ENCODE assay signal across 1 cellular context in genomic region chr12:125186471-125187147, GRCh38.
TF ChIP-seq lines count a peak whose summit lies in the region.

No MANE protein-coding gene starts in this region.

TF ChIP-seq in IMR-90, 13 proteins besides CTCF, POLR2A, EP300 and RAD21 (continued from another document):
- no peak for TF ChIP-seq ELK1 (IDR thresholded peaks at IDR 0.05; ENCODE audit: borderline replicate concordance, low read depth, low read length)
- TF ChIP-seq RCOR1 (IDR thresholded peaks at IDR 0.05; ENCODE audit: insufficient replicate concordance, low read length) = no peak
- TF ChIP-seq SMC3 (IDR thresholded peaks at IDR 0.05; ENCODE audit: low read depth, low read length) = no peak
- TF ChIP-seq MAFK (IDR thresholded peaks at IDR 0.05; ENCODE audit: low read depth, low read length) = no peak
- no peak for TF ChIP-seq CEBPB (IDR thresholded peaks at IDR 0.05; ENCODE audit: low read depth, low read length)
- no peak for TF ChIP-seq USF2 (IDR thresholded peaks at IDR 0.05; ENCODE audit: low read depth, low read length)
